1 cellular context compared by ENCODE assay signal in the genomic region with DNA sequence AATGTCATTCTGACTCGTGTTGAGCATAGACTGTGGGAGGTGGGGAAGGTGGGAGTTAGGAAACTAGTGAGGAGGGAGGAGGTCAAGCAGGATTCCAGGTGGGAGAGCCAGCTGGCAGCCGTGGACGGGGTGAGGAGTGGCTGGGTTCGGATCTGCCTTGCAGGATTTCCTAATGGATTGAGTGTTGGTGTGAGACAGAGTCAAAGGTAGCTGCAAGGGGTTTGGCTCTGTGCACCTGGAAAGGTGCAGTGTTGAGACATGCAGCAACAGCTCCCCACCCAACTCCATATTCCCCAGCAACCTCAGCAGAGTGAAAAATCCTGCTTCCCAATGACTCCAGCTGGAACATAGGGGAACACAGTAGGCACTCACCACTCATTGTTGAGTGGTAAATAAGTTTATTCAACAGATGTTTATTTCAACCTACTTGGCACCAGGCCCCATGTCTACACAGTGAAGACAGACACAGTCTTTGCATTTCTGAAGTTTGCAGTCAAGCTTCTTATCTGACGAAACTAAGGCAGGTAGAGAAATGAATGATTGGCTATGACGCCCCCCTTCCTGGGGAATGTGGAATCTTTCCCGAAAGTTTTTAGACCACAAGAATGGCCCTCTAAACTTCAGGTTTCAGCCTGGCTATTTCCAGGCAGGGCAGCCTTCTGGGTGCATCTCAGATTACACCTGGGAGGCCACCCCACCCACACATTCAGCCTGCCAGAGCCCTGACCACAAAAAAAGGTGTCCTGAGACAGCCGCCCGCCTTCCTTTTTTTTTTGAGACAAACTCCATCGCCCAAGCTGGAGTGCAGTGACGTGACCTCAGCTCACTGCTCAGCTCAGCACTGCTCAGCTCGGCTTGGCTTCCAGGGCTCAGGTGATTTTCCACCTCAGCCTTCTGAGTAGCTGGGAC.
TF ChIP-seq lines count a peak whose summit lies in the region.

No MANE protein-coding gene starts in this region.

TF ChIP-seq in HCT116, 20 proteins besides CTCF, POLR2A, EP300 and RAD21:
- TF ChIP-seq FOSL1 (IDR thresholded peaks at IDR 0.05; ENCODE audit: low read depth) (no peak), TCF7L2 (IDR thresholded peaks at IDR 0.05; ENCODE audit: borderline replicate concordance, extremely low read depth, insufficient read depth, insufficient read length) (peak; percentile 89), SRF (IDR thresholded peaks at IDR 0.05; ENCODE audit: low read depth) (no peak), SIN3A (IDR thresholded peaks at IDR 0.05; ENCODE audit: low read depth) (no peak), POLR2AphosphoS5 (IDR thresholded peaks at IDR 0.05; ENCODE audit: low read depth, low read length) (peak; percentile 29; the same call in 1 of the 2 replicates)
TF ChIP-seq in HCT116: peak in this region for 2.
